Comparison of ENCODE assay signal across 9 cellular contexts in genomic region chr15:42360535-42361112, GRCh38. TPM values are rescaled to one million over a fixed set of nuclear protein-coding genes. Genes with fewer than 3 reads are reported as not detected.
"Had no signal": no experiment of that assay in that cellular context is flagged by ENCODE, and none has a peak within 500 bp of the region (broad histone marks: within the 10 kb centered on the region; RNA-seq: fewer than 3 reads in every experiment).

No MANE protein-coding gene starts in this region.

- H2AFZ ChIP-seq: GM23248 had no signal

- ATAC-seq: K562 had no signal

- H3K27ac ChIP-seq: GM23248 had no signal

- FAIRE-seq: H54, HTR-8/SVneo, K562 had no signal

- H3K4me3 ChIP-seq: GM23248, K562 had no signal

- DNase-seq: GM23248, GOT3, H9, HCEC 1CT, IMR-90 had no signal

- H3K9ac ChIP-seq: GM23248 had no signal

RNA-seq across cellular contexts. Expression of gene CAPN3, which starts 1.3 kb away (rescaled TPM):
- total RNA-seq: HT-29 had no signal
